8 cellular contexts compared by ENCODE assay signal in the genomic region with DNA sequence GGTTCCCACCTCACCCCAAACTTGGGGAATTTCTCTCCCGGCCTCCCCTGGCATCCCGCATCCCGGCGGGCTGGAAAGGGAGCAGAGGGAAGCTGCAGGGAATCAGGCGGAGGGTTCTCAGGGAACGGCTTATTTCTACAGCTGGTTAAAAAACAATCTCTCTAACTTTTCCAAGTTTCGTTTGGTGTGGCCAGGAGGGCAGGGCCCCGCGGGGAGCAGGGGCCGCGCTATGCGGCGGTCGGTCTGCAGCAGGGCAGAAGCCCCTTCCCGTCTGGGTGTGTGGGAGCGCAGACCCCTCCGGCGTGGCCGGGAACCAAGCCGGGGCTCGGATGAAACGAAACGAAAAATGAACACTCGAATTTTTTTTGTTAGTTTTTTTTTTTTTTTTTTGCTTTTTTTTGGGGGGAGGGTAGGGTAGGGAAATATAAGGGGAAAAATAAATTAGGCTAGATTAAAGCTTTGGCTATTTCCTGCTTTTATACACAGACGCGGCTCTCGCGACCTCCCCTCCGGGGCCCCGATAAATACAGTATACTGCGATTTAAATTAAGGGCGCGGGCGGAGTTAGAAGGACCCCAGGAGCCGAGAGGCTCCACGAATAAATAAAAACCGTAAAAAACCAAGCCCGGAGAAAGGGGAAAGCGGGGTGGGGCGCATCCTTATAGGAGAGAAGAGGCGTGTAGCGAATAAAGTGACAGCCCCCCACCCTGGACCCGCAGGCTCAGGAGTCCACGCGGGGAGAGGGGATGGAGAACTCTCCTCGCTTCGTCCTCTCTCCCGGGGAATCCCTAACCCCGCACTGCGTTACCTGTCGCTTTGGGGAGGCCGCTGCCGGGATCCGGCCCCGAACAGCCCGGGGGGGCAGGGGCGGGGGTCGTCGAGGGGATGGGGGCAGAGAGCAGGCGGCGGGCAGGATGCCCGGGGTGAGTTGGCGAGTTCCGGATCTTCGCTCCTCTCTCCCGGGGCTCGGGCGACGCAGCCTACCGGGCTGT. TPM values are rescaled to one million over a fixed set of nuclear protein-coding genes. Genes with fewer than 3 reads are reported as not detected.
A peak's percentile ranks its signal among the peaks of the same experiment; 100 is the strongest.
DNase-seq lines count a peak whose midpoint lies in the region; ATAC-seq and TF ChIP-seq lines count a peak whose summit lies in the region.

No MANE protein-coding gene starts in this region.

- peaks cover 45% of the 10 kb centered on the region for H3K36me3 ChIP-seq in A673 (ENCODE audit: insufficient read depth, low read length, poor library complexity, severe bottlenecking)
- no peaks in the 10 kb centered on the region for H3K36me3 ChIP-seq in GM23338 (ENCODE audit: insufficient read depth)
- H3K36me3 ChIP-seq in brain microvascular endothelial cell (replicated peaks) = no peaks in the 10 kb centered on the region
- H3K36me3 ChIP-seq in mesendoderm (ENCODE audit: control insufficient read depth, insufficient read depth, low read length) = no peaks in the 10 kb centered on the region

- no CpG with 5 or more reads among the region's 70 CpGs for WGBS in mesendoderm (ENCODE audit: extremely low coverage, insufficient coverage, low lambda C conversion rate)

- no peak overlapping the region for H3K23ac ChIP-seq in mesendoderm (ENCODE audit: low read length)

- peaks cover 42% of the 10 kb centered on the region for H3K27me3 Mint-ChIP-seq in GM23338 (ENCODE audit: insufficient read depth, low read depth, poor library complexity)

- no peak overlapping the region for H2AFZ ChIP-seq in GM23338

- H3K4ac ChIP-seq in mesendoderm (ENCODE audit: low read depth, low read length) = no peak overlapping the region

- H2AK5ac ChIP-seq in mesendoderm (ENCODE audit: low read length) = no peak overlapping the region

- peak overlapping the region; percentile 93 for H3K27ac ChIP-seq in A673 (ENCODE audit: low read depth, low read length, poor library complexity, severe bottlenecking)
- no peak overlapping the region for H3K27ac ChIP-seq in GM23338 (ENCODE audit: low read depth)
- no peak overlapping the region for H3K27ac ChIP-seq in brain microvascular endothelial cell
- no peak overlapping the region for H3K27ac ChIP-seq in mesendoderm (ENCODE audit: low read depth, low read length)

- peak; percentile 57 for DNase-seq in A673 (ENCODE audit: low spot score)
- DNase-seq in GM23338 (ENCODE audit: low spot score) = peak; percentile 37
- no peak for DNase-seq in brain microvascular endothelial cell
- no peak for DNase-seq in mesendoderm
- DNase-seq in C1 segment of cervical spinal cord (lab: John Stamatoyannopoulos, UW) = no peak
- no peak for DNase-seq in pons (ENCODE audit: low spot score)
- no peak for DNase-seq in DMS79 treated with DMSO at 0.1 percent for 48 hours (lab: John Stamatoyannopoulos, UW)

- H3K4me2 ChIP-seq in GM23338 (peak overlapping the region; percentile 93), mesendoderm (ENCODE audit: low read length) (peak overlapping the region; percentile 78)

- H3K4me1 ChIP-seq in A673 (ENCODE audit: insufficient read depth, low read length, poor library complexity, severe bottlenecking) = peaks cover 37% of the 10 kb centered on the region
- H3K4me1 ChIP-seq in GM23338 (ENCODE audit: insufficient read depth) = peaks cover 12% of the 10 kb centered on the region
- H3K4me1 ChIP-seq in mesendoderm (ENCODE audit: control insufficient read depth, low read depth, low read length) = no peaks in the 10 kb centered on the region

- H3K36me3 Mint-ChIP-seq in GM23338 (ENCODE audit: low read depth) = peaks cover 35% of the 10 kb centered on the region

- peaks cover 44% of the 10 kb centered on the region for H3K4me1 Mint-ChIP-seq in GM23338

- in situ Hi-C loops in brain microvascular endothelial cell (cut with HindIII; ENCODE audit: low pct_ligation_motif_present, low sequenced_read_pairs) = loop anchor here (25.0 kb wide), 1 partner anchor 768 kb away; no protein-coding TSS in a partner anchor

- ATAC-seq in GM23338 (no peak), HG03025 (IDR thresholded peaks at IDR 0.05; ENCODE audit: low FRiP score, unreplicated experiment) (no peak)

- no peaks in the 10 kb centered on the region for H3K9me3 ChIP-seq in A673 (ENCODE audit: low read depth, low read length, poor library complexity, severe bottlenecking)

- H3K79me1 ChIP-seq in mesendoderm (ENCODE audit: low read length) = no peaks in the 10 kb centered on the region

- H2BK15ac ChIP-seq in mesendoderm (replicated peaks; ENCODE audit: low read depth) = no peak overlapping the region

- H3K79me2 ChIP-seq in GM23338 (replicated peaks; ENCODE audit: insufficient read depth) = peaks cover 14% of the 10 kb centered on the region
- no peaks in the 10 kb centered on the region for H3K79me2 ChIP-seq in mesendoderm (ENCODE audit: control insufficient read depth, insufficient read depth, low read length)

- intact Hi-C loops in A673 (cut with micrococcal nuclease; ENCODE audit: unreplicated experiment) = loop anchor here (5.0 kb wide), 1 partner anchor 683 kb away; no protein-coding TSS in a partner anchor

- POLR2A ChIA-PET in A673 (lab: Charles Lee; ENCODE audit: low non-redundant PET) = interaction anchor here (0.6 kb wide), 1 partner anchor 454 kb away, joined by 3 read pairs; no protein-coding TSS in a partner anchor

- no peak overlapping the region for H4K5ac ChIP-seq in mesendoderm (ENCODE audit: low read length)

- H3K4me3 ChIP-seq in A673 (ENCODE audit: low read depth, low read length, poor library complexity, severe bottlenecking) (peak overlapping the region; percentile 91), GM23338 (peak overlapping the region; percentile 79), brain microvascular endothelial cell (ENCODE audit: low read depth, low read length) (peak overlapping the region; percentile 50), mesendoderm (ENCODE audit: low read length) (peak overlapping the region; percentile 19)

- H3K27me3 ChIP-seq in A673 (replicated peaks; ENCODE audit: insufficient read depth, low read depth, low read length, poor library complexity) (no peaks in the 10 kb centered on the region), GM23338 (ENCODE audit: insufficient read depth) (peaks cover 65% of the 10 kb centered on the region), brain microvascular endothelial cell (replicated peaks) (peaks cover 55% of the 10 kb centered on the region), mesendoderm (ENCODE audit: insufficient read depth, low read length, poor library complexity) (peaks cover 25% of the 10 kb centered on the region)

- H3K56ac ChIP-seq in mesendoderm (ENCODE audit: low read length) = peak overlapping the region; percentile 49

- H3F3A ChIP-seq in GM23338 (replicated peaks; ENCODE audit: low read depth) = 0 out of 2 replicates have a peak, but pooled peaks cover 3% of the 10 kb centered on the region

- no peaks in the 10 kb centered on the region; the same call in 1 of the 2 replicates for H3K9me2 ChIP-seq in GM23338 (ENCODE audit: insufficient read depth)

- peak overlapping the region; percentile 16 for H3K18ac ChIP-seq in mesendoderm (ENCODE audit: low read length)

- no peak overlapping the region for H3K27ac Mint-ChIP-seq in GM23338

- peaks cover 12% of the 10 kb centered on the region for H4K20me1 ChIP-seq in GM23338 (replicated peaks; ENCODE audit: insufficient read depth)

- no peak overlapping the region for H4K8ac ChIP-seq in mesendoderm (ENCODE audit: low read depth, low read length)

- BruUV-seq in A673 (replicated peaks; lab: Mats Ljungman, UMichigan) = TSS peak; percentile 83

- no peak overlapping the region for H2BK120ac ChIP-seq in mesendoderm (ENCODE audit: low read depth, low read length)

- H3K4me3 Mint-ChIP-seq in GM23338 = peak overlapping the region; percentile 92

- peak overlapping the region; percentile 22 for H3K9ac ChIP-seq in mesendoderm (ENCODE audit: low read length)

- H3K9me3 Mint-ChIP-seq in GM23338 = no peaks in the 10 kb centered on the region; the same call in 2 of the 3 replicates

- H2BK5ac ChIP-seq in mesendoderm (ENCODE audit: low read length) = no peak overlapping the region

- CTCF ChIA-PET in A673 (lab: Charles Lee) = no interaction called here

- no peak for TF ChIP-seq CTCF in A673 (conservative IDR thresholded peaks at IDR 0.05; ENCODE audit: low read depth, low read length)
- no peak for TF ChIP-seq CTCF in GM23338 (conservative IDR thresholded peaks at IDR 0.05; ENCODE audit: low read depth in 2 of 2)
- no peak for TF ChIP-seq CTCF in brain microvascular endothelial cell (IDR thresholded peaks at IDR 0.05; ENCODE audit: low read depth, low read length, missing control alignments)

TF ChIP-seq in GM23338, 12 proteins besides CTCF, POLR2A, EP300 and RAD21 (continues in another document):
- TF ChIP-seq JUNB (IDR thresholded peaks at IDR 0.05; ENCODE audit: unreplicated experiment) = no peak
- peak; percentile 44 for TF ChIP-seq EZH2 (IDR thresholded peaks at IDR 0.05; ENCODE audit: low read depth, unreplicated experiment)
- no peak for TF ChIP-seq POLR2AphosphoS5 (IDR thresholded peaks at IDR 0.05; ENCODE audit: low read depth)
- TF ChIP-seq, protein P1, sequence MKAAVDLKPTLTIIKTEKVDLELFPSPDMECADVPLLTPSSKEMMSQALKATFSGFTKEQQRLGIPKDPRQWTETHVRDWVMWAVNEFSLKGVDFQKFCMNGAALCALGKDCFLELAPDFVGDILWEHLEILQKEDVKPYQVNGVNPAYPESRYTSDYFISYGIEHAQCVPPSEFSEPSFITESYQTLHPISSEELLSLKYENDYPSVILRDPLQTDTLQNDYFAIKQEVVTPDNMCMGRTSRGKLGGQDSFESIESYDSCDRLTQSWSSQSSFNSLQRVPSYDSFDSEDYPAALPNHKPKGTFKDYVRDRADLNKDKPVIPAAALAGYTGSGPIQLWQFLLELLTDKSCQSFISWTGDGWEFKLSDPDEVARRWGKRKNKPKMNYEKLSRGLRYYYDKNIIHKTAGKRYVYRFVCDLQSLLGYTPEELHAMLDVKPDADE (IDR thresholded peaks at IDR 0.05) = no peak

RNA-seq across cellular contexts. Expression of gene POU3F1, which starts 2.1 kb away (rescaled TPM):
- 83.3 and 92.9 TPM in 2 replicates for total RNA-seq in A673 (2021)
- total RNA-seq in GM23338 (2014; rRNA removed; shearing (Covaris generic)) = 8.6 and 11.5 TPM in 2 replicates
- 3.6 and 6.0 TPM in 2 replicates for polyA plus RNA-seq in GM23338 (2016; fragmentation: Nextera tagmentation; extraction: Ambion mirVana)
- polyA plus RNA-seq in mesendoderm (2013, experiment 1 of 2) = 1.2 TPM
- polyA plus RNA-seq in mesendoderm (2013, experiment 2 of 2) = 1.3 TPM

RNA-seq across cellular contexts. Expression of gene UTP11, which starts 32.0 kb away (rescaled TPM):
- 109 and 113 TPM in 2 replicates for total RNA-seq in A673 (2021)
- 61.3 and 67.8 TPM in 2 replicates for total RNA-seq in GM23338 (2014; rRNA removed; shearing (Covaris generic))
- polyA plus RNA-seq in GM23338 (2016; fragmentation: Nextera tagmentation; extraction: Ambion mirVana) = 82.3 and 105 TPM in 2 replicates
- 93.2 TPM for polyA plus RNA-seq in mesendoderm (2013, experiment 1 of 2)
- 90.6 TPM for polyA plus RNA-seq in mesendoderm (2013, experiment 2 of 2)

RNA-seq across cellular contexts. Expression of gene FHL3, which starts 39.2 kb away (rescaled TPM):
- total RNA-seq in A673 (2021) = 89.5 and 106 TPM in 2 replicates
- 39.5 and 49.0 TPM in 2 replicates for total RNA-seq in GM23338 (2014; rRNA removed; shearing (Covaris generic))
- polyA plus RNA-seq in GM23338 (2016; fragmentation: Nextera tagmentation; extraction: Ambion mirVana) = 28.3 and 29.3 TPM in 2 replicates
- 100 TPM for polyA plus RNA-seq in mesendoderm (2013, experiment 1 of 2)
- 101 TPM for polyA plus RNA-seq in mesendoderm (2013, experiment 2 of 2)

RNA-seq across cellular contexts. Expression of gene SF3A3, which starts 54.7 kb away (rescaled TPM):
- 184 and 194 TPM in 2 replicates for total RNA-seq in A673 (2021)
- 144 and 167 TPM in 2 replicates for total RNA-seq in GM23338 (2014; rRNA removed; shearing (Covaris generic))
- polyA plus RNA-seq in GM23338 (2016; fragmentation: Nextera tagmentation; extraction: Ambion mirVana) = 53.9 and 65.5 TPM in 2 replicates
- 104 TPM for polyA plus RNA-seq in mesendoderm (2013, experiment 1 of 2)
- polyA plus RNA-seq in mesendoderm (2013, experiment 2 of 2) = 104 TPM

Comparison
In these comparisons a context has a peak if more than half of its experiments do, and no peak if none do; other contexts are left out.
1. DNase-seq: peak in A673 (single experiment) and GM23338 (single experiment); none in brain microvascular endothelial cell (single experiment), mesendoderm (single experiment), C1 segment of cervical spinal cord (0 of 14), pons (single experiment) and DMS79 treated with DMSO at 0.1 percent for 48 hours (single experiment).
2. H3K4me3 ChIP-seq: peak in every context shown above with its lines; median percentile 91 in A673; 79 in GM23338; 50 in brain microvascular endothelial cell; 19 in mesendoderm.